Comparison of ENCODE assay signal across 25 cellular contexts in genomic region chr6:89567635-89568390, GRCh38.
DNase-seq lines count a peak whose midpoint lies in the region; ATAC-seq and TF ChIP-seq lines count a peak whose summit lies in the region.
"Had no signal": no experiment of that assay in that cellular context is flagged by ENCODE, and none has a peak within 500 bp of the region (broad histone marks: within the 10 kb centered on the region; RNA-seq: fewer than 3 reads in every experiment).

No MANE protein-coding gene starts in this region.

- intact Hi-C loops in lower lobe of right lung (cut with DNase I) = no loop called here

- no peaks in the 10 kb centered on the region for H3K36me3 Mint-ChIP-seq in activated CD4-positive, alpha-beta T cell treated with anti-CD3 and anti-CD28 coated beads, Interleukin-2, amount 10 ng/mL, durations not matched to agents 7 days and 5 days (ENCODE audit: low read depth)

- no peak overlapping the region for H3K27ac Mint-ChIP-seq in activated CD4-positive, alpha-beta T cell treated with anti-CD3 and anti-CD28 coated beads, Interleukin-2, amount 10 ng/mL, durations not matched to agents 7 days and 5 days
- H3K27ac Mint-ChIP-seq: GM23338 had no signal

- ATAC-seq in lower lobe of right lung (peak; percentile 64 to 76), thoracic aorta (ENCODE audit: insufficient number of reproducible peaks, low FRiP score, low read depth) (no peak)
- ATAC-seq: SK-N-SH treated with all-trans-retinoic acid at 6 μM for 48 hours had no signal

- no peaks in the 10 kb centered on the region for H3K27me3 ChIP-seq in lower lobe of right lung (ENCODE audit: low read depth)
- no peaks in the 10 kb centered on the region for H3K27me3 ChIP-seq in thoracic aorta (replicated peaks; ENCODE audit: insufficient read depth)
- H3K27me3 ChIP-seq: BLaER1 treated with 17β-estradiol and CSF1 and Interleukin-3, amounts not matched to agents 10 nM and 100 nM; dorsolateral prefrontal cortex; upper lobe of left lung had no signal

- no peaks in the 10 kb centered on the region for H3K9me3 Mint-ChIP-seq in activated CD4-positive, alpha-beta T cell treated with anti-CD3 and anti-CD28 coated beads, Interleukin-2, amount 10 ng/mL, durations not matched to agents 7 days and 5 days
- H3K9me3 Mint-ChIP-seq: GM23338 had no signal

- POLR2A ChIA-PET in activated CD4-positive, alpha-beta T cell treated with anti-CD3 and anti-CD28 coated beads, Interleukin-2, amount 10 ng/mL, durations not matched to agents 7 days and 5 days (lab: Charles Lee) = interaction anchor here (0.6 kb wide), 1 partner anchor 41 kb away, joined by 12 read pairs; no protein-coding TSS in a partner anchor

- H3K27me3 Mint-ChIP-seq in activated CD4-positive, alpha-beta T cell treated with anti-CD3 and anti-CD28 coated beads, Interleukin-2, amount 10 ng/mL, durations not matched to agents 7 days and 5 days = peaks cover 1% of the 10 kb centered on the region

- no peak overlapping the region for H3K4me3 Mint-ChIP-seq in activated CD4-positive, alpha-beta T cell treated with anti-CD3 and anti-CD28 coated beads, Interleukin-2, amount 10 ng/mL, durations not matched to agents 7 days and 5 days
- H3K4me3 Mint-ChIP-seq: GM23338 had no signal

- TF ChIP-seq CTCF in lower lobe of right lung (IDR thresholded peaks at IDR 0.05) (no peak), thoracic aorta (IDR thresholded peaks at IDR 0.05) (no peak)

- H3K4me1 Mint-ChIP-seq in activated CD4-positive, alpha-beta T cell treated with anti-CD3 and anti-CD28 coated beads, Interleukin-2, amount 10 ng/mL, durations not matched to agents 7 days and 5 days = no peaks in the 10 kb centered on the region

- no peak overlapping the region for H3K27ac ChIP-seq in lower lobe of right lung
- peak overlapping the region; percentile 85 to 87 for H3K27ac ChIP-seq in thoracic aorta
- H3K27ac ChIP-seq: 22Rv1; BLaER1 treated with 17β-estradiol and CSF1 and Interleukin-3, amounts not matched to agents 10 nM and 100 nM; PC-9 had no signal

- CTCF ChIA-PET in activated CD4-positive, alpha-beta T cell treated with anti-CD3 and anti-CD28 coated beads, Interleukin-2, amount 10 ng/mL, durations not matched to agents 7 days and 5 days (lab: Charles Lee) = interaction anchor here (0.6 to 1.2 kb wide), 3 partner anchors 84 to 205 kb away, joined by 3 to 7 read pairs (median 3); no protein-coding TSS in a partner anchor

- H3K36me3 ChIP-seq in lower lobe of right lung (no peaks in the 10 kb centered on the region), thoracic aorta (no peaks in the 10 kb centered on the region)
- H3K36me3 ChIP-seq: BLaER1 treated with 17β-estradiol and CSF1 and Interleukin-3, amounts not matched to agents 10 nM and 100 nM; upper lobe of left lung had no signal

- no peaks in the 10 kb centered on the region for H3K9me3 ChIP-seq in lower lobe of right lung
- H3K9me3 ChIP-seq in thoracic aorta = no peaks in the 10 kb centered on the region
- H3K9me3 ChIP-seq: BLaER1 treated with 17β-estradiol and CSF1 and Interleukin-3, amounts not matched to agents 10 nM and 100 nM; upper lobe of left lung had no signal

- H3K4me3 ChIP-seq in lower lobe of right lung = no peak overlapping the region
- no peak overlapping the region for H3K4me3 ChIP-seq in thoracic aorta
- H3K4me3 ChIP-seq: BLaER1 treated with 17β-estradiol and CSF1 and Interleukin-3, amounts not matched to agents 10 nM and 100 nM; GM23338; PC-9; upper lobe of left lung had no signal

- H3K4me1 ChIP-seq in lower lobe of right lung (peaks cover 9% of the 10 kb centered on the region), thoracic aorta (ENCODE audit: control insufficient read depth in 1 of 2, low read depth in 2 of 2) (peaks cover 36 to 64% of the 10 kb centered on the region in 2 donors)
- H3K4me1 ChIP-seq: BLaER1 treated with 17β-estradiol and CSF1 and Interleukin-3, amounts not matched to agents 10 nM and 100 nM had no signal

- DNase-seq in DMS79 treated with DMSO at 0.1 percent for 48 hours (lab: John Stamatoyannopoulos, UW) (peak; percentile 23), DMS79 (lab: John Stamatoyannopoulos, UW) (no peak), cerebellum (ENCODE audit: low spot score) (peak; percentile 32), lower lobe of right lung (no peak), thoracic aorta (ENCODE audit: low spot score) (no peak), D341Med (ENCODE audit: low spot score) (no peak), NCI-H1105 (lab: John Stamatoyannopoulos, UW) (no peak)
- no peak for DNase-seq in activated CD4-positive, alpha-beta T cell treated with anti-CD3 and anti-CD28 coated beads, Interleukin-2, amount 10 ng/mL, durations not matched to agents 7 days and 5 days
- DNase-seq: activated CD4-positive, alpha-beta T cell treated with anti-CD3 and anti-CD28 coated beads, Interleukin-2, amount 50 U/mL, for 4 hours; activated T-cell treated with anti-CD3 and anti-CD28 coated beads, Interleukin-2, amount 50 U/mL, for 48 hours; central memory CD4-positive, alpha-beta T cell; GF-D8; mesenchymal stem cell; NCI-H1048; NCI-H187; NCI-H524 treated with DMSO at 0.1 percent for 48 hours; PC-9; stimulated activated CD4-positive, alpha-beta T cell treated with anti-CD3 and anti-CD28 coated beads, Interleukin-4, amount 100 ng/mL, for 24 hours; T-helper 2 cell had no signal

Comparison
In these comparisons a context has a peak if more than half of its experiments do, and no peak if none do; other contexts are left out.
1. DNase-seq: peak in DMS79 treated with DMSO at 0.1 percent for 48 hours (single experiment) and cerebellum (single experiment); none in DMS79 (single experiment), lower lobe of right lung (single experiment), thoracic aorta (single experiment), D341Med (single experiment), activated CD4-positive, alpha-beta T cell treated with anti-CD3 and anti-CD28 coated beads, Interleukin-2, amount 10 ng/mL, durations not matched to agents 7 days and 5 days (single experiment) and NCI-H1105 (single experiment).